Comparison of ENCODE assay signal across 18 cellular contexts in the genomic region with DNA sequence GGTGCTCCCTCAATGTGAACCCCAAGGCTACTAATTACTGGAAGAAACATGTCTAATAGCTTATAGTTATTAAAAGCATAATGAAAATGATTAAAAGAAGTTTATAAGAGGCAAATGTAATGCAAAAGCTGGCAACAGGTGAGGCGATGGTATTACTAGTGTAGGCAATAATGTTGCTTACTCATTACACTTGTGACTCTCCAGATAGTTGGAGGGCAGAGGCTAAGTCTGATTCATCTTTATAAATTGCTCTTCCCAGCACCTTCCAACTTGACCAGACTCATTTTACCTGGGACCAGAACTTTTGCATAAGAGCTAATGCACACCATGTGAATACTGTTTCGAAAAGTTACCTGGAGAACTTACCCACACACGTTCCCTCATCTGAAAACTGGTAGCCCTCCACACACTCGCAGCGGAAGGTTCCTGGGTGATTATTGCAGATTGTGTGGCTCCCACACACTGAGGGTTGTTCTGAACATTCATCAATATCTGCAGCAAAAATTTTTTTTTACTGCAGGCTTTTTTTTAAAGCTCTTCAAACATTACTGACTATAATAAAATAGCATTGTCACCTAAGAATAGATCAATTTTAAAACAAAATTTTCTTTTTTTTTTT. TPM values are rescaled to one million over a fixed set of nuclear protein-coding genes. Genes with fewer than 3 reads are reported as not detected.
DNase-seq lines count a peak whose midpoint lies in the region; ATAC-seq and TF ChIP-seq lines count a peak whose summit lies in the region.
"Had no signal": no experiment of that assay in that cellular context is flagged by ENCODE, and none has a peak within 500 bp of the region (broad histone marks: within the 10 kb centered on the region; RNA-seq: fewer than 3 reads in every experiment).

No MANE protein-coding gene starts in this region.

- H3K27ac ChIP-seq in PC-9 = peak overlapping the region; percentile 71

- CTCF ChIA-PET in PC-9 (lab: Charles Lee) = interaction anchor here (0.7 kb wide), 1 partner anchor 52 kb away, joined by 3 read pairs; no protein-coding TSS in a partner anchor

- H3K9me3 ChIP-seq in PC-9 (ENCODE audit: insufficient read depth, low read depth) = no peaks in the 10 kb centered on the region
- H3K9me3 ChIP-seq: tibial artery had no signal

- no peak for ATAC-seq in GM21381 (IDR thresholded peaks at IDR 0.05; ENCODE audit: unreplicated experiment)
- no peak for ATAC-seq in GM18498 (IDR thresholded peaks at IDR 0.05; ENCODE audit: unreplicated experiment)
- ATAC-seq: activated CD4-positive, CD25-positive, alpha-beta regulatory T cell treated with anti-CD3 and anti-CD28 coated beads, Interleukin-2, amount 50 U/mL, for 24 hours; GM12878; left colon had no signal

- no peaks in the 10 kb centered on the region for H3K9me2 ChIP-seq in PC-9 (ENCODE audit: insufficient read depth)

- intact Hi-C loops in PC-9 (cut with micrococcal nuclease; ENCODE audit: unreplicated experiment) = no loop called here
- intact Hi-C loops in activated T-helper 2 cell treated with anti-CD3 and anti-CD28 coated beads, Interferon-gamma antibody, Interleukin-2, Interleukin-4, amounts not matched to agents 10 μg/mL and 5 μg/mL and 100 μg/mL, durations not matched to agents 14 hours and 24 hours and 36 hours (cut with micrococcal nuclease) = no loop called here
- intact Hi-C loops in CD14-positive monocyte (cut with micrococcal nuclease) = no loop called here

- in situ Hi-C loops in ACHN (cut with HindIII; ENCODE audit: low pct_ligation_motif_present, low pct_unique_long_range_greater_than_20kb, low sequenced_read_pairs) = no loop called here

- no peaks in the 10 kb centered on the region for H3K36me3 Mint-ChIP-seq in activated T-helper 2 cell treated with anti-CD3 and anti-CD28 coated beads, Interferon-gamma antibody, Interleukin-2, Interleukin-4, amounts not matched to agents 10 μg/mL and 5 μg/mL and 100 μg/mL, durations not matched to agents 14 hours and 24 hours and 36 hours (ENCODE audit: low read depth)
- peaks cover 10 to 17% of the 10 kb centered on the region in 2 donors for H3K36me3 Mint-ChIP-seq in CD14-positive monocyte

- H3K79me2 ChIP-seq in PC-9 (ENCODE audit: low read depth) = no peaks in the 10 kb centered on the region

- H3K4me3 Mint-ChIP-seq in activated T-helper 2 cell treated with anti-CD3 and anti-CD28 coated beads, Interferon-gamma antibody, Interleukin-2, Interleukin-4, amounts not matched to agents 10 μg/mL and 5 μg/mL and 100 μg/mL, durations not matched to agents 14 hours and 24 hours and 36 hours (ENCODE audit: low read depth) = no peak overlapping the region
- no peak overlapping the region for H3K4me3 Mint-ChIP-seq in CD14-positive monocyte
- H3K4me3 Mint-ChIP-seq: dendritic cell treated with granulocyte-macrophage colony-stimulating factor and Interleukin-4, amounts not matched to agents 40 ng/mL and 50 ng/mL, for 4 days; nephron progenitor cell had no signal

- no TSS peak for BruUV-seq in PC-9 (replicated peaks; lab: Mats Ljungman, UMichigan)

- peaks cover 19% of the 10 kb centered on the region for H3K4me1 ChIP-seq in PC-9 (replicated peaks; ENCODE audit: insufficient read depth)

- peaks cover 25% of the 10 kb centered on the region for H3K27me3 Mint-ChIP-seq in activated T-helper 2 cell treated with anti-CD3 and anti-CD28 coated beads, Interferon-gamma antibody, Interleukin-2, Interleukin-4, amounts not matched to agents 10 μg/mL and 5 μg/mL and 100 μg/mL, durations not matched to agents 14 hours and 24 hours and 36 hours (ENCODE audit: low read depth)
- H3K27me3 Mint-ChIP-seq in CD14-positive monocyte (ENCODE audit: low read depth in 3 of 3) = no peaks in the 10 kb centered on the region
- H3K27me3 Mint-ChIP-seq: dendritic cell treated with granulocyte-macrophage colony-stimulating factor and Interleukin-4, amounts not matched to agents 40 ng/mL and 50 ng/mL, for 4 days had no signal

- peaks cover 12% of the 10 kb centered on the region; the same call in 1 of the 2 replicates for H3F3A ChIP-seq in PC-9 (ENCODE audit: insufficient read depth, low read depth)

- no peaks in the 10 kb centered on the region for H3K9me3 Mint-ChIP-seq in activated T-helper 2 cell treated with anti-CD3 and anti-CD28 coated beads, Interferon-gamma antibody, Interleukin-2, Interleukin-4, amounts not matched to agents 10 μg/mL and 5 μg/mL and 100 μg/mL, durations not matched to agents 14 hours and 24 hours and 36 hours
- H3K9me3 Mint-ChIP-seq in CD14-positive monocyte = peaks cover 0 to 4% (median 0%) of the 10 kb centered on the region in 7 donors
- H3K9me3 Mint-ChIP-seq: dendritic cell treated with granulocyte-macrophage colony-stimulating factor and Interleukin-4, amounts not matched to agents 40 ng/mL and 50 ng/mL, for 4 days; nephron progenitor cell had no signal

- H3K4me3 ChIP-seq in PC-9 (no peak overlapping the region), fibroblast of the aortic adventitia (ENCODE audit: low read depth, low read length) (no peak overlapping the region)
- H3K4me3 ChIP-seq: GM12878, smooth muscle cell, tibial artery had no signal

- no peaks in the 10 kb centered on the region for H3K4me1 Mint-ChIP-seq in activated T-helper 2 cell treated with anti-CD3 and anti-CD28 coated beads, Interferon-gamma antibody, Interleukin-2, Interleukin-4, amounts not matched to agents 10 μg/mL and 5 μg/mL and 100 μg/mL, durations not matched to agents 14 hours and 24 hours and 36 hours (ENCODE audit: low read depth)
- peaks cover 14% of the 10 kb centered on the region for H3K4me1 Mint-ChIP-seq in CD14-positive monocyte

- peak; percentile 77 for DNase-seq in ACHN
- peak in 1 of 2 experiments; percentile 77 for DNase-seq in PC-9
- peak; percentile 42 for DNase-seq in fibroblast of the aortic adventitia (ENCODE audit: low read depth)
- DNase-seq in renal cortical epithelial cell (ENCODE audit: low read depth) = peak; percentile 74
- no peak for DNase-seq in activated T-helper 2 cell treated with anti-CD3 and anti-CD28 coated beads, Interferon-gamma antibody, Interleukin-2, Interleukin-4, amounts not matched to agents 10 μg/mL and 5 μg/mL and 100 μg/mL, durations not matched to agents 14 hours and 24 hours and 36 hours (ENCODE audit: low spot score)
- no peak for DNase-seq in CD14-positive monocyte (ENCODE audit: low spot score)
- DNase-seq: AML-193, DMS79 treated with DMSO at 0.1 percent for 48 hours, MM.1S, nephron progenitor cell had no signal

- H3K27me3 ChIP-seq in PC-9 (ENCODE audit: insufficient read depth, low read depth) = no peaks in the 10 kb centered on the region
- H3K27me3 ChIP-seq: tibial artery had no signal

- POLR2A ChIA-PET in PC-9 (lab: Charles Lee; ENCODE audit: unreplicated experiment) = interaction anchor here (0.7 kb wide), 1 partner anchor 86 kb away, joined by 3 read pairs; no protein-coding TSS in a partner anchor

- peak overlapping the region; percentile 55 for H3K4me2 ChIP-seq in PC-9
- H3K4me2 ChIP-seq: smooth muscle cell had no signal

- H4K20me1 ChIP-seq in PC-9 (ENCODE audit: insufficient read depth) = no peaks in the 10 kb centered on the region

- H2AFZ ChIP-seq in PC-9 = 0 out of 2 replicates have a peak overlapping the region, but pooled peaks have one; percentile 15

- TF ChIP-seq CTCF in PC-9 (conservative IDR thresholded peaks at IDR 0.05) (no peak), fibroblast of the aortic adventitia (IDR thresholded peaks at IDR 0.05; ENCODE audit: insufficient read depth, low read length) (no peak), CD14-positive monocyte (IDR thresholded peaks at IDR 0.05) (no peak)

- no peak overlapping the region for H3K27ac Mint-ChIP-seq in activated T-helper 2 cell treated with anti-CD3 and anti-CD28 coated beads, Interferon-gamma antibody, Interleukin-2, Interleukin-4, amounts not matched to agents 10 μg/mL and 5 μg/mL and 100 μg/mL, durations not matched to agents 14 hours and 24 hours and 36 hours
- no peak overlapping the region for H3K27ac Mint-ChIP-seq in CD14-positive monocyte
- H3K27ac Mint-ChIP-seq: dendritic cell treated with granulocyte-macrophage colony-stimulating factor and Interleukin-4, amounts not matched to agents 40 ng/mL and 50 ng/mL, for 4 days; nephron progenitor cell had no signal

- no peaks in the 10 kb centered on the region for H3K36me3 ChIP-seq in PC-9 (ENCODE audit: low read depth)

RNA-seq across cellular contexts. Expression of a gene that starts 48.0 kb away (rescaled TPM):
- total RNA-seq in PC-9 (2021) (not detected in 2 replicates), fibroblast of the aortic adventitia (ENCODE audit: low replicate concordance) (26.7 and 68.1 TPM in 2 replicates), renal cortical epithelial cell (1.1 and 3.8 TPM in 2 replicates)
- 0.39 and 0.55 TPM in 2 replicates for total RNA-seq in activated T-helper 2 cell treated with anti-CD3 and anti-CD28 coated beads, Interferon-gamma antibody, Interleukin-2, Interleukin-4, amounts not matched to agents 10 μg/mL and 5 μg/mL and 100 μg/mL, durations not matched to agents 14 hours and 24 hours and 36 hours
- polyA plus RNA-seq in CD14-positive monocyte = 10 to 100 TPM in 1 of 2 donors, 1 to 10 TPM in 1; 6.8 to 14.4 TPM

Comparison
In these comparisons a context has a peak if more than half of its experiments do, and no peak if none do; other contexts are left out.
1. DNase-seq: peak in ACHN (single experiment), fibroblast of the aortic adventitia (single experiment) and renal cortical epithelial cell (single experiment); none in activated T-helper 2 cell treated with anti-CD3 and anti-CD28 coated beads, Interferon-gamma antibody, Interleukin-2, Interleukin-4, amounts not matched to agents 10 μg/mL and 5 μg/mL and 100 μg/mL, durations not matched to agents 14 hours and 24 hours and 36 hours (single experiment) and CD14-positive monocyte (single experiment).